Comparison of ENCODE assay signal across 1 cellular context in the genomic region with DNA sequence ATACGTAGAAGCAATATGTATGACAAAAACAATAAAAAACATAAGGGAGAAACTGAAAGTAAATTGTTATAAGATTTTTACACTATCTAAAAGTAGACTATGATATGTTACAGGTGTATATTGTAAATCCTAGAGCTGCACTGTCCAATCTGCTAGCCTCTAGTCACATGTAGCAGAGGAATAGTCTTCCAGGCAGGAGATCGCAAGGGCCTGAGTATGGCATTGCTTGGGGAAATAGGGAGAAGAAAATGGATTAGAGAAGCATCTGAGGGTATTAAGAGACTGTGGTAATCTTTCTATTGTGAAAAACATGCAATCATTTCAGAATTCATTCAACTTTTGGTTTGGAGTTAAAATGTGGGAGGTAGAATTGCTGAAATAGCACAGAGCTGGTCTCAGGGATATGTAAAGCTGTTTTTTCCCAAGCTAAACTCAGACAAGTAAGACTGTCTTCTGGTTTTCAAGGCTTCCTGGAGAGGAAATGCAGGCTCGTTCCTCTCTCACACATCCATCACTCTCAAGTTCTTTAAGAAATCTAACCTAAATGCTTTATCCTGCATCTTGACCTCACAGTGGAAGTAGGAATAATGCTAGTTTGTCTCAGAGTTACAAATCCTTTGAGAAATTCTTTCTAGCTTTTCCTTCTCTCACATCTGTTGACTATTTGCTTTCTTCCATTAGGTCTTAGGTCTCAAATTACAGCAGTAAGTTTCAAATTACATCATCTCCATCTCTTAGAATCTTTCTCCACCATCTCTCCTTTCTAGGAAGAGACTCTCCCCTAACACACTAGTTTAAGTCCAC.
TF ChIP-seq lines count a peak whose summit lies in the region.

No MANE protein-coding gene starts in this region.

TF ChIP-seq in A549, 52 proteins besides CTCF, POLR2A, EP300 and RAD21:
- TF ChIP-seq, protein P1, sequence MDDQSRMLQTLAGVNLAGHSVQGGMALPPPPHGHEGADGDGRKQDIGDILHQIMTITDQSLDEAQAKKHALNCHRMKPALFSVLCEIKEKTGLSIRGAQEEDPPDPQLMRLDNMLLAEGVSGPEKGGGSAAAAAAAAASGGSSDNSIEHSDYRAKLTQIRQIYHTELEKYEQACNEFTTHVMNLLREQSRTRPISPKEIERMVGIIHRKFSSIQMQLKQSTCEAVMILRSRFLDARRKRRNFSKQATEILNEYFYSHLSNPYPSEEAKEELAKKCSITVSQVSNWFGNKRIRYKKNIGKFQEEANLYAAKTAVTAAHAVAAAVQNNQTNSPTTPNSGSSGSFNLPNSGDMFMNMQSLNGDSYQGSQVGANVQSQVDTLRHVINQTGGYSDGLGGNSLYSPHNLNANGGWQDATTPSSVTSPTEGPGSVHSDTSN (IDR thresholded peaks at IDR 0.05), result no peak
- TF ChIP-seq ESRRA (IDR thresholded peaks at IDR 0.05; ENCODE audit: borderline replicate concordance, low read length) (no peak), PHF8 (IDR thresholded peaks at IDR 0.05; ENCODE audit: borderline replicate concordance, low read depth) (no peak), MYC (IDR thresholded peaks at IDR 0.05; ENCODE audit: borderline replicate concordance, low read length) (no peak), HDAC2 (IDR thresholded peaks at IDR 0.05) (no peak), BHLHE40 (IDR thresholded peaks at IDR 0.05; ENCODE audit: low read depth, low read length) (no peak), TFCP2L1 (CRISPR knock-in tag; IDR thresholded peaks at IDR 0.05) (no peak), EHF (CRISPR knock-in tag; IDR thresholded peaks at IDR 0.05) (no peak), ZSCAN20 (CRISPR knock-in tag; IDR thresholded peaks at IDR 0.05) (no peak), FOXS1 (CRISPR knock-in tag; IDR thresholded peaks at IDR 0.05) (no peak), RFX5 (IDR thresholded peaks at IDR 0.05) (no peak), RARB (CRISPR knock-in tag; IDR thresholded peaks at IDR 0.05) (no peak)
- TF ChIP-seq, protein P2, sequence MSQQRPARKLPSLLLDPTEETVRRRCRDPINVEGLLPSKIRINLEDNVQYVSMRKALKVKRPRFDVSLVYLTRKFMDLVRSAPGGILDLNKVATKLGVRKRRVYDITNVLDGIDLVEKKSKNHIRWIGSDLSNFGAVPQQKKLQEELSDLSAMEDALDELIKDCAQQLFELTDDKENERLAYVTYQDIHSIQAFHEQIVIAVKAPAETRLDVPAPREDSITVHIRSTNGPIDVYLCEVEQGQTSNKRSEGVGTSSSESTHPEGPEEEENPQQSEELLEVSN (IDR thresholded peaks at IDR 0.05; ENCODE audit: borderline replicate concordance, low read depth), result no peak
- TF ChIP-seq, protein P3, sequence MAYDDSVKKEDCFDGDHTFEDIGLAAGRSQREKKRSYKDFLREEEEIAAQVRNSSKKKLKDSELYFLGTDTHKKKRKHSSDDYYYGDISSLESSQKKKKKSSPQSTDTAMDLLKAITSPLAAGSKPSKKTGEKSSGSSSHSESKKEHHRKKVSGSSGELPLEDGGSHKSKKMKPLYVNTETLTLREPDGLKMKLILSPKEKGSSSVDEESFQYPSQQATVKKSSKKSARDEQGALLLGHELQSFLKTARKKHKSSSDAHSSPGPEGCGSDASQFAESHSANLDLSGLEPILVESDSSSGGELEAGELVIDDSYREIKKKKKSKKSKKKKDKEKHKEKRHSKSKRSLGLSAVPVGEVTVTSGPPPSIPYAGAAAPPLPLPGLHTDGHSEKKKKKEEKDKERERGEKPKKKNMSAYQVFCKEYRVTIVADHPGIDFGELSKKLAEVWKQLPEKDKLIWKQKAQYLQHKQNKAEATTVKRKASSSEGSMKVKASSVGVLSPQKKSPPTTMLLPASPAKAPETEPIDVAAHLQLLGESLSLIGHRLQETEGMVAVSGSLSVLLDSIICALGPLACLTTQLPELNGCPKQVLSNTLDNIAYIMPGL (CRISPR knock-in tag; IDR thresholded peaks at IDR 0.05; ENCODE audit: borderline replicate concordance), result no peak
- TF ChIP-seq, protein P4, sequence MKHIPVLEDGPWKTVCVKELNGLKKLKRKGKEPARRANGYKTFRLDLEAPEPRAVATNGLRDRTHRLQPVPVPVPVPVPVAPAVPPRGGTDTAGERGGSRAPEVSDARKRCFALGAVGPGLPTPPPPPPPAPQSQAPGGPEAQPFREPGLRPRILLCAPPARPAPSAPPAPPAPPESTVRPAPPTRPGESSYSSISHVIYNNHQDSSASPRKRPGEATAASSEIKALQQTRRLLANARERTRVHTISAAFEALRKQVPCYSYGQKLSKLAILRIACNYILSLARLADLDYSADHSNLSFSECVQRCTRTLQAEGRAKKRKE (CRISPR knock-in tag; IDR thresholded peaks at IDR 0.05; ENCODE audit: low read depth), result no peak
- TF ChIP-seq, protein P5, sequence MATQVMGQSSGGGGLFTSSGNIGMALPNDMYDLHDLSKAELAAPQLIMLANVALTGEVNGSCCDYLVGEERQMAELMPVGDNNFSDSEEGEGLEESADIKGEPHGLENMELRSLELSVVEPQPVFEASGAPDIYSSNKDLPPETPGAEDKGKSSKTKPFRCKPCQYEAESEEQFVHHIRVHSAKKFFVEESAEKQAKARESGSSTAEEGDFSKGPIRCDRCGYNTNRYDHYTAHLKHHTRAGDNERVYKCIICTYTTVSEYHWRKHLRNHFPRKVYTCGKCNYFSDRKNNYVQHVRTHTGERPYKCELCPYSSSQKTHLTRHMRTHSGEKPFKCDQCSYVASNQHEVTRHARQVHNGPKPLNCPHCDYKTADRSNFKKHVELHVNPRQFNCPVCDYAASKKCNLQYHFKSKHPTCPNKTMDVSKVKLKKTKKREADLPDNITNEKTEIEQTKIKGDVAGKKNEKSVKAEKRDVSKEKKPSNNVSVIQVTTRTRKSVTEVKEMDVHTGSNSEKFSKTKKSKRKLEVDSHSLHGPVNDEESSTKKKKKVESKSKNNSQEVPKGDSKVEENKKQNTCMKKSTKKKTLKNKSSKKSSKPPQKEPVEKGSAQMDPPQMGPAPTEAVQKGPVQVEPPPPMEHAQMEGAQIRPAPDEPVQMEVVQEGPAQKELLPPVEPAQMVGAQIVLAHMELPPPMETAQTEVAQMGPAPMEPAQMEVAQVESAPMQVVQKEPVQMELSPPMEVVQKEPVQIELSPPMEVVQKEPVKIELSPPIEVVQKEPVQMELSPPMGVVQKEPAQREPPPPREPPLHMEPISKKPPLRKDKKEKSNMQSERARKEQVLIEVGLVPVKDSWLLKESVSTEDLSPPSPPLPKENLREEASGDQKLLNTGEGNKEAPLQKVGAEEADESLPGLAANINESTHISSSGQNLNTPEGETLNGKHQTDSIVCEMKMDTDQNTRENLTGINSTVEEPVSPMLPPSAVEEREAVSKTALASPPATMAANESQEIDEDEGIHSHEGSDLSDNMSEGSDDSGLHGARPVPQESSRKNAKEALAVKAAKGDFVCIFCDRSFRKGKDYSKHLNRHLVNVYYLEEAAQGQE (IDR thresholded peaks at IDR 0.05), result no peak
